ENCODE assay signal across 1 cellular context in genomic region chr15:64893481-64894394, GRCh38.
TF ChIP-seq lines count a peak whose summit lies in the region.

No MANE protein-coding gene starts in this region.

TF ChIP-seq in HepG2, 621 proteins besides CTCF, POLR2A, EP300 and RAD21 (continued from another document):
- TF ChIP-seq CSRNP2 (CRISPR knock-in tag; conservative IDR thresholded peaks at IDR 0.05; ENCODE audit: low read depth) (no peak), ATM (IDR thresholded peaks at IDR 0.05; ENCODE audit: borderline replicate concordance) (no peak), ZNF503 (CRISPR knock-in tag; IDR thresholded peaks at IDR 0.05) (no peak), HHEX (CRISPR knock-in tag; IDR thresholded peaks at IDR 0.05) (no peak), ZNF747 (CRISPR knock-in tag; IDR thresholded peaks at IDR 0.05; ENCODE audit: borderline replicate concordance) (no peak), MED8 (CRISPR knock-in tag; IDR thresholded peaks at IDR 0.05; ENCODE audit: insufficient replicate concordance) (no peak), ZNF580 (CRISPR knock-in tag; IDR thresholded peaks at IDR 0.05; ENCODE audit: borderline replicate concordance, low read depth) (no peak), SALL2 (CRISPR knock-in tag; IDR thresholded peaks at IDR 0.05) (no peak), ZNF431 (CRISPR knock-in tag; IDR thresholded peaks at IDR 0.05; ENCODE audit: borderline replicate concordance, low read depth) (no peak), SOX6 (IDR thresholded peaks at IDR 0.05) (no peak), SOX6 (CRISPR knock-in tag; IDR thresholded peaks at IDR 0.05) (no peak), GFI1 (CRISPR knock-in tag; IDR thresholded peaks at IDR 0.05; ENCODE audit: borderline replicate concordance) (no peak), RNF2 (conservative IDR thresholded peaks at IDR 0.05; ENCODE audit: low read depth) (0 out of 2 replicates have a peak, but pooled peaks have one; percentile 29), NBN (conservative IDR thresholded peaks at IDR 0.05) (no peak), PPARG (CRISPR knock-in tag; conservative IDR thresholded peaks at IDR 0.05) (no peak), HNF1B (CRISPR knock-in tag; IDR thresholded peaks at IDR 0.05) (no peak), PHF21A (CRISPR knock-in tag; IDR thresholded peaks at IDR 0.05) (no peak; the same call in 1 of the 2 replicates), DRAP1 (CRISPR knock-in tag; IDR thresholded peaks at IDR 0.05) (no peak; the same call in 1 of the 2 replicates), PCBP2 (optimal IDR thresholded peaks at IDR 0.05; ENCODE audit: low read depth, low read length, poor library complexity, severe bottlenecking) (no peak), MXD3 (CRISPR knock-in tag; IDR thresholded peaks at IDR 0.05) (0 out of 2 replicates have a peak, but pooled peaks have one; percentile 11), GATA4 (IDR thresholded peaks at IDR 0.05; ENCODE audit: borderline replicate concordance, low read depth) (no peak), CENPX (CRISPR knock-in tag; IDR thresholded peaks at IDR 0.05) (no peak)
